ENCODE assay signal across 31 cellular contexts in genomic region chr9:9102295-9102694, GRCh38.
"Had no signal": no experiment of that assay in that cellular context is flagged by ENCODE, and none has a peak within 500 bp of the region (broad histone marks: within the 10 kb centered on the region; RNA-seq: fewer than 3 reads in every experiment).

No MANE protein-coding gene starts in this region.

- H3K9me3 Mint-ChIP-seq: activated CD4-positive, alpha-beta T cell treated with anti-CD3 and anti-CD28 coated beads, Interleukin-2, amount 10 ng/mL, durations not matched to agents 7 days and 5 days; activated T-helper 1 cell treated with anti-CD3 and anti-CD28 coated beads, Interleukin-12 subunit alpha, Interleukin-12 subunit beta, Interleukin-2, Interleukin-4 antibody, amounts not matched to agents 30 ng/mL and 10 ng/mL and 1 ng/mL, durations not matched to agents 14 hours and 24 hours and 36 hours had no signal

- H3K36me3 ChIP-seq: cardiac muscle cell, neutrophil, ovary, right atrium auricular region, upper lobe of left lung, WERI-Rb-1 had no signal

- H3K36me3 Mint-ChIP-seq: activated CD8-positive, alpha-beta memory T cell treated with anti-CD3 and anti-CD28 coated beads, Interleukin-2, amount 10 ng/mL, durations not matched to agents 7 days and 5 days; immature natural killer cell; natural killer cell had no signal

- H3K27me3 Mint-ChIP-seq: activated CD4-positive, alpha-beta T cell treated with anti-CD3 and anti-CD28 coated beads, Interleukin-2, amount 10 ng/mL, durations not matched to agents 7 days and 5 days; activated CD8-positive, alpha-beta memory T cell treated with anti-CD3 and anti-CD28 coated beads, Interleukin-2, amount 10 ng/mL, durations not matched to agents 7 days and 5 days; activated CD8-positive, alpha-beta T cell treated with anti-CD3 and anti-CD28 coated beads for 36 hours; activated naive CD8-positive, alpha-beta T cell treated with anti-CD3 and anti-CD28 coated beads, Interleukin-2, amount 50 U/mL, for 24 hours had no signal

- H2AFZ ChIP-seq: hepatocyte had no signal

- H3K4me1 Mint-ChIP-seq: activated CD4-positive, alpha-beta T cell treated with anti-CD3 and anti-CD28 coated beads, Interleukin-2, amount 10 ng/mL, durations not matched to agents 7 days and 5 days; activated CD8-positive, alpha-beta memory T cell treated with anti-CD3 and anti-CD28 coated beads, Interleukin-2, amount 10 ng/mL, durations not matched to agents 7 days and 5 days; activated naive CD8-positive, alpha-beta T cell treated with anti-CD3 and anti-CD28 coated beads, Interleukin-2, amount 50 U/mL, for 24 hours; immature natural killer cell; natural killer cell had no signal

- H3K9me3 ChIP-seq: neutrophil, ovary, psoas muscle, right atrium auricular region, upper lobe of left lung had no signal

- H3K27ac ChIP-seq: cardiac muscle cell, hepatocyte, neutrophil, ovary, psoas muscle, right atrium auricular region, upper lobe of left lung, WERI-Rb-1 had no signal

- H3K4me3 Mint-ChIP-seq: activated CD4-positive, alpha-beta T cell treated with anti-CD3 and anti-CD28 coated beads, Interleukin-2, amount 10 ng/mL, durations not matched to agents 7 days and 5 days; activated CD8-positive, alpha-beta memory T cell treated with anti-CD3 and anti-CD28 coated beads, Interleukin-2, amount 10 ng/mL, durations not matched to agents 7 days and 5 days; activated CD8-positive, alpha-beta T cell treated with anti-CD3 and anti-CD28 coated beads for 36 hours; activated naive CD8-positive, alpha-beta T cell treated with anti-CD3 and anti-CD28 coated beads, Interleukin-2, amount 50 U/mL, for 24 hours; activated T-helper 1 cell treated with anti-CD3 and anti-CD28 coated beads, Interleukin-12 subunit alpha, Interleukin-12 subunit beta, Interleukin-2, Interleukin-4 antibody, amounts not matched to agents 30 ng/mL and 10 ng/mL and 1 ng/mL, durations not matched to agents 14 hours and 24 hours and 36 hours; immature natural killer cell; natural killer cell had no signal

- H3K4me1 ChIP-seq: psoas muscle, right atrium auricular region, upper lobe of left lung had no signal

- DNase-seq: activated CD4-positive, alpha-beta T cell treated with anti-CD3 and anti-CD28 coated beads, Interleukin-2, amount 10 ng/mL, durations not matched to agents 7 days and 5 days; activated CD4-positive, CD25-positive, alpha-beta regulatory T cell treated with anti-CD3 and anti-CD28 coated beads, Interleukin-2, amount 50 U/mL, for 72 hours; activated CD8-positive, alpha-beta memory T cell treated with anti-CD3 and anti-CD28 coated beads, Interleukin-2, amount 10 ng/mL, durations not matched to agents 7 days and 5 days; activated CD8-positive, alpha-beta T cell treated with anti-CD3 and anti-CD28 coated beads for 36 hours; activated gamma-delta T cell; activated naive CD4-positive, alpha-beta T cell treated with anti-CD3 and anti-CD28 coated beads, Interleukin-2, amount 50 U/mL, for 16 hours; activated naive CD8-positive, alpha-beta T cell treated with anti-CD3 and anti-CD28 coated beads, Interleukin-2, amount 50 U/mL, for 24 hours; activated T-cell treated with anti-CD3 and anti-CD28 coated beads for 4 hours; dermis blood vessel endothelial cell; effector memory CD4-positive, alpha-beta T cell; foreskin melanocyte; glutamatergic neuron; immature natural killer cell; mammary epithelial cell; midbrain; natural killer cell; ovary; psoas muscle; stimulated activated CD4-positive, alpha-beta T cell treated with anti-CD3 and anti-CD28 coated beads, Interleukin-4, amount 100 ng/mL, for 24 hours; stimulated activated naive CD8-positive, alpha-beta T cell treated with anti-CD3 and anti-CD28 coated beads, Interleukin-15, Interleukin-2, amounts not matched to agents 100 U/mL and 50 U/mL, for 24 hours; upper lobe of left lung; WERI-Rb-1 had no signal

- FAIRE-seq: endothelial cell of umbilical vein, TTC549 had no signal

- ATAC-seq: activated CD8-positive, alpha-beta memory T cell treated with anti-CD3 and anti-CD28 coated beads, Interleukin-2, amount 10 ng/mL, durations not matched to agents 7 days and 5 days; activated CD8-positive, alpha-beta T cell treated with anti-CD3 and anti-CD28 coated beads for 36 hours; activated naive CD8-positive, alpha-beta T cell treated with anti-CD3 and anti-CD28 coated beads, Interleukin-2, amount 50 U/mL, for 24 hours; esophagus mucosa; left lobe of liver; natural killer cell; psoas muscle; stimulated activated naive CD8-positive, alpha-beta T cell treated with anti-CD3 and anti-CD28 coated beads, Interleukin-15, Interleukin-2, amounts not matched to agents 100 U/mL and 50 U/mL, for 24 hours had no signal

- H3K27ac Mint-ChIP-seq: activated CD4-positive, alpha-beta T cell treated with anti-CD3 and anti-CD28 coated beads, Interleukin-2, amount 10 ng/mL, durations not matched to agents 7 days and 5 days; activated CD8-positive, alpha-beta memory T cell treated with anti-CD3 and anti-CD28 coated beads, Interleukin-2, amount 10 ng/mL, durations not matched to agents 7 days and 5 days; activated CD8-positive, alpha-beta T cell treated with anti-CD3 and anti-CD28 coated beads for 36 hours; activated naive CD8-positive, alpha-beta T cell treated with anti-CD3 and anti-CD28 coated beads, Interleukin-2, amount 50 U/mL, for 24 hours; activated T-helper 1 cell treated with anti-CD3 and anti-CD28 coated beads, Interleukin-12 subunit alpha, Interleukin-12 subunit beta, Interleukin-2, Interleukin-4 antibody, amounts not matched to agents 30 ng/mL and 10 ng/mL and 1 ng/mL, durations not matched to agents 14 hours and 24 hours and 36 hours; immature natural killer cell; natural killer cell had no signal

- H3K27me3 ChIP-seq: cardiac muscle cell, hepatocyte, neutrophil, ovary, right atrium auricular region, upper lobe of left lung had no signal

- H3K4me3 ChIP-seq: cardiac muscle cell, hepatocyte, ovary, psoas muscle, right atrium auricular region, upper lobe of left lung had no signal

- H3K4me2 ChIP-seq: hepatocyte had no signal

- H3K79me2 ChIP-seq: hepatocyte had no signal
